Comparison of ENCODE assay signal across 31 cellular contexts in the genomic region with DNA sequence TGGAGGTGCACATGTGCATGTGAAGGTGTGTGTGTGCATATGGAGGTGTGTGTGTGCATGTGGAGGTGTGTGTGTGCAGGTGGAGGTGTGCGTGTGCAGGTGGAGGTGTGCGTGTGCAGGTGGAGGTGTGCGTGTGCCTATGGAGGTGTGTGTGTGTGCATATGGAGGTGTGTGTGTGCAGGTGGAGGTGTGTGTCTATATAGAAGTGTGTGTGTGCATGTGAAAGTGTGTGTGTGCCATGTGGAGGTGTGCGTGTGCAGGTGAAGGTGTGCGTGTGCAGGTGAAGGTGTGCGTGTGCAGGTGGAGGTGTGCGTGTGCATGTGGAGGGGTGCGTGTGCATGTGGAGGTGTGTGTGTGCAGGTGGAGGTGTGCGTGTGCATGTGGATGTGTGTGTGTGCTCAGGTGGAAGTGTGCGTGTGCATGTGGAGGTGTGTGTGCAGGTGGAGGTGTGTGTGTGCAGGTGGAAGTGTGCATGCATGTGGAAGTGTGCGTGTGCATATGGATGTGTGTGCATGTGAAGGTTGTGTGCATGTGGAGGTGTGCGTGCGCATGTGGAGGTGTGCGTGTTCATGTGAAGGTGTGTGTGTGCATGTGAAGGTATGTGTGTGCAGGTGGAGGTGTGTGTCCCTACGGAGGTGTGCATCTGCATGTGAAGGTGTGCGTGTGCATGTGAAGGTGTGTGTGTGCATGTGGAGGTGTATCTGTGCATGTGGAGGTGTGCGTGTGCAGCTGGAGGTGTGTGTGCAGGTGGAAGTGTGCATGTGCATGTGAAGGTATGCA. TPM values are rescaled to one million over a fixed set of nuclear protein-coding genes. Genes with fewer than 3 reads are reported as not detected.
A peak's percentile ranks its signal among the peaks of the same experiment; 100 is the strongest.
DNase-seq lines count a peak whose midpoint lies in the region; ATAC-seq and TF ChIP-seq lines count a peak whose summit lies in the region.
"Had no signal": no experiment of that assay in that cellular context is flagged by ENCODE, and none has a peak within 500 bp of the region (broad histone marks: within the 10 kb centered on the region; RNA-seq: fewer than 3 reads in every experiment).

No MANE protein-coding gene starts in this region.

- no peaks in the 10 kb centered on the region for H3K27me3 Mint-ChIP-seq in CD8-positive, alpha-beta memory T cell
- H3K27me3 Mint-ChIP-seq: activated CD4-positive, alpha-beta T cell treated with anti-CD3 and anti-CD28 coated beads, Interleukin-2, amount 10 ng/mL, durations not matched to agents 24 days and 14 days; naive B cell; stimulated activated naive B cell treated with anti-CD40 and anti-IgM and Interleukin-4, amounts not matched to agents 10 μg/mL and 1 μg/mL and 100 μg/mL, for 72 hours had no signal

- H3K9me3 Mint-ChIP-seq in CD8-positive, alpha-beta memory T cell = no peaks in the 10 kb centered on the region
- H3K9me3 Mint-ChIP-seq: activated CD4-positive, alpha-beta T cell treated with anti-CD3 and anti-CD28 coated beads, Interleukin-2, amount 10 ng/mL, durations not matched to agents 24 days and 14 days; naive B cell; stimulated activated naive B cell treated with anti-CD40 and anti-IgM and Interleukin-4, amounts not matched to agents 10 μg/mL and 1 μg/mL and 100 μg/mL, for 72 hours; T-helper 2 cell treated with Interferon-gamma antibody and Interleukin-4, amounts not matched to agents 5 μg/mL and 100 μg/mL, for 36 hours had no signal

- POLR2A ChIA-PET in CD8-positive, alpha-beta memory T cell (lab: Charles Lee) = interaction anchor here (2.7 to 3.1 kb wide), 3 partner anchors 10 to 15 kb away, joined by 18 to 50 read pairs (median 28); a partner anchor contains a TSS

- DNase-seq in CD8-positive, alpha-beta memory T cell = no peak
- no peak for DNase-seq in effector memory CD4-positive, alpha-beta T cell
- DNase-seq in H7 = no peak
- DNase-seq in activated CD4-positive, alpha-beta T cell treated with anti-CD3 and anti-CD28 coated beads, Interleukin-2, amount 50 U/mL, for 1 hour = no peak
- DNase-seq: activated CD4-positive, alpha-beta T cell treated with anti-CD3 and anti-CD28 coated beads, Interleukin-2, amount 10 ng/mL, durations not matched to agents 24 days and 14 days; activated naive CD4-positive, alpha-beta T cell; activated T-cell treated with anti-CD3 and anti-CD28 coated beads, Interleukin-2, amount 50 U/mL, for 48 hours; body of pancreas; cerebellar nuclear complex; DMS53; foreskin fibroblast; GDM1; Karpas-422; mesendoderm; naive B cell; NCI-H1105; NCI-H2029 treated with DMSO at 0.1 percent for 48 hours; NCI-H226; NCI-H774; occipital lobe; stimulated activated CD4-positive, alpha-beta T cell treated with anti-CD3 and anti-CD28 coated beads, Interleukin-4, amount 100 ng/mL, for 24 hours; stimulated activated naive B cell treated with anti-CD40 and anti-IgM and Interleukin-4, amounts not matched to agents 10 μg/mL and 1 μg/mL and 100 μg/mL, for 72 hours; WERI-Rb-1 had no signal

- H3K4me3 ChIP-seq in CD8-positive, alpha-beta memory T cell (ENCODE audit: low read length) = peak overlapping the region; percentile 94
- peak overlapping the region; percentile 66 for H3K4me3 ChIP-seq in effector memory CD4-positive, alpha-beta T cell (ENCODE audit: insufficient read depth, low read depth, low read length, poor library complexity, severe bottlenecking)
- H3K4me3 ChIP-seq in skin epidermis (peak overlapping the region in 4 of 7 experiments; percentile 6 to 31 (median 27)), H7 (ENCODE audit: insufficient read depth, low read depth, low read length) (no peak overlapping the region)
- H3K4me3 ChIP-seq: body of pancreas had no signal

- ATAC-seq in HG03139 (IDR thresholded peaks at IDR 0.05; ENCODE audit: unreplicated experiment) (no peak), GM21529 (IDR thresholded peaks at IDR 0.05; ENCODE audit: unreplicated experiment) (no peak)
- ATAC-seq: body of pancreas; stimulated activated naive B cell treated with anti-CD40 and anti-IgM and Interleukin-4, amounts not matched to agents 10 μg/mL and 1 μg/mL and 100 μg/mL, for 72 hours had no signal

- CTCF ChIA-PET in CD8-positive, alpha-beta memory T cell (lab: Charles Lee) = interaction anchor here (1.9 to 17.3 kb wide), 3 partner anchors 13 to 52 kb away, joined by 10 to 255 read pairs (median 21); a partner anchor contains a TSS

- H3K27ac Mint-ChIP-seq in CD8-positive, alpha-beta memory T cell = no peak overlapping the region
- H3K27ac Mint-ChIP-seq: activated CD4-positive, alpha-beta T cell treated with anti-CD3 and anti-CD28 coated beads, Interleukin-2, amount 10 ng/mL, durations not matched to agents 24 days and 14 days; naive B cell; stimulated activated naive B cell treated with anti-CD40 and anti-IgM and Interleukin-4, amounts not matched to agents 10 μg/mL and 1 μg/mL and 100 μg/mL, for 72 hours; T-helper 2 cell treated with Interferon-gamma antibody and Interleukin-4, amounts not matched to agents 5 μg/mL and 100 μg/mL, for 36 hours had no signal

- no peak overlapping the region for H3K27ac ChIP-seq in CD8-positive, alpha-beta memory T cell (ENCODE audit: low read depth, low read length)
- no peak overlapping the region for H3K27ac ChIP-seq in effector memory CD4-positive, alpha-beta T cell (ENCODE audit: insufficient read depth, low read length, poor library complexity, severe bottlenecking)
- H3K27ac ChIP-seq in skin epidermis = peak overlapping the region in 7 of 21 experiments; percentile 78 to 97 (median 94)
- H3K27ac ChIP-seq: WERI-Rb-1 had no signal

- H3K9me3 ChIP-seq in CD8-positive, alpha-beta memory T cell (ENCODE audit: low read length) = no peaks in the 10 kb centered on the region
- H3K9me3 ChIP-seq in effector memory CD4-positive, alpha-beta T cell (ENCODE audit: control insufficient read depth, low read length) = no peaks in the 10 kb centered on the region
- H3K9me3 ChIP-seq: body of pancreas, thoracic aorta had no signal

- no peak overlapping the region for H3K4me3 Mint-ChIP-seq in CD8-positive, alpha-beta memory T cell
- H3K4me3 Mint-ChIP-seq: activated CD4-positive, alpha-beta T cell treated with anti-CD3 and anti-CD28 coated beads, Interleukin-2, amount 10 ng/mL, durations not matched to agents 24 days and 14 days; naive B cell; stimulated activated naive B cell treated with anti-CD40 and anti-IgM and Interleukin-4, amounts not matched to agents 10 μg/mL and 1 μg/mL and 100 μg/mL, for 72 hours; T-helper 2 cell treated with Interferon-gamma antibody and Interleukin-4, amounts not matched to agents 5 μg/mL and 100 μg/mL, for 36 hours had no signal

- peaks cover 0 to 37% (median 23%) of the 10 kb centered on the region in 3 donors for H3K36me3 Mint-ChIP-seq in CD8-positive, alpha-beta memory T cell

- peak; percentile 3 for TF ChIP-seq POLR2A in GM19193 (IDR thresholded peaks at IDR 0.05; ENCODE audit: extremely low read depth, insufficient read depth, insufficient read length)

- H3K27me3 ChIP-seq in CD8-positive, alpha-beta memory T cell (ENCODE audit: insufficient read depth, low read length, poor library complexity, severe bottlenecking) = no peaks in the 10 kb centered on the region
- no peaks in the 10 kb centered on the region for H3K27me3 ChIP-seq in effector memory CD4-positive, alpha-beta T cell (replicated peaks; ENCODE audit: control insufficient read depth, insufficient read depth, low read length, poor library complexity, severe bottlenecking)
- no peaks in the 10 kb centered on the region; the same call in 1 of the 2 replicates for H3K27me3 ChIP-seq in H7 (ENCODE audit: control insufficient read depth, insufficient read depth, low read length)
- H3K27me3 ChIP-seq: body of pancreas had no signal

- H3K4me1 Mint-ChIP-seq in CD8-positive, alpha-beta memory T cell = peaks cover 31 to 46% (median 37%) of the 10 kb centered on the region in 3 donors

- H3K36me3 ChIP-seq in CD8-positive, alpha-beta memory T cell (ENCODE audit: insufficient read depth, low read length) = peaks cover 24% of the 10 kb centered on the region
- peaks cover 37% of the 10 kb centered on the region for H3K36me3 ChIP-seq in effector memory CD4-positive, alpha-beta T cell (ENCODE audit: control insufficient read depth, insufficient read depth, low read length)
- no peaks in the 10 kb centered on the region for H3K36me3 ChIP-seq in H7 (replicated peaks; ENCODE audit: control insufficient read depth, insufficient read depth, low read length)
- H3K36me3 ChIP-seq: thoracic aorta, WERI-Rb-1 had no signal

- H3K4me1 ChIP-seq in CD8-positive, alpha-beta memory T cell (ENCODE audit: insufficient read depth, low read length) = peaks cover 80% of the 10 kb centered on the region
- peaks cover 41% of the 10 kb centered on the region for H3K4me1 ChIP-seq in effector memory CD4-positive, alpha-beta T cell (ENCODE audit: control insufficient read depth, insufficient read depth, low read length, poor library complexity, severe bottlenecking)

RNA-seq across cellular contexts. Expression of a gene that starts 13.5 kb away (rescaled TPM):
- total RNA-seq in CD8-positive, alpha-beta memory T cell = 1 to 10 TPM; 2.2 TPM
- 0.35 TPM for polyA plus RNA-seq in CD8-positive, alpha-beta memory T cell
- 5.9 and 6.1 TPM in 2 replicates for total RNA-seq in H7 (2014; rRNA removed; shearing (Covaris generic))

RNA-seq across cellular contexts. Expression of a gene that starts 15.0 kb away (rescaled TPM):
- total RNA-seq in CD8-positive, alpha-beta memory T cell = 100 to 1,000 TPM; 193 to 209 TPM
- polyA plus RNA-seq in CD8-positive, alpha-beta memory T cell = 414 TPM
- total RNA-seq in H7 (2014; rRNA removed; shearing (Covaris generic)) = not detected in 2 replicates
- total RNA-seq: epithelial cell of proximal tubule, pulmonary artery endothelial cell had no signal

RNA-seq across cellular contexts. Expression of a gene that starts 35.1 kb away (rescaled TPM):
- 1 to 10 TPM; 1.2 TPM for total RNA-seq in CD8-positive, alpha-beta memory T cell
- 1.0 TPM for polyA plus RNA-seq in CD8-positive, alpha-beta memory T cell
- 2.3 and 4.1 TPM in 2 replicates for total RNA-seq in H7 (2014; rRNA removed; shearing (Covaris generic))

RNA-seq across cellular contexts. Expression of a gene that starts 56.9 kb away (rescaled TPM):
- 10 to 100 TPM; 14.9 to 15.2 TPM for total RNA-seq in CD8-positive, alpha-beta memory T cell
- polyA plus RNA-seq in CD8-positive, alpha-beta memory T cell = 4.9 TPM
- 8.7 and 12.3 TPM in 2 replicates for total RNA-seq in H7 (2014; rRNA removed; shearing (Covaris generic))

Comparison
In these comparisons a context has a peak if more than half of its experiments do, and no peak if none do; other contexts are left out.
1. RNA of a gene that starts 15.0 kb away (total RNA-seq): 193 to 209 TPM in CD8-positive, alpha-beta memory T cell; not detected in H7; every median in the first group is over 100 times any median in the second.